Comparison of ENCODE assay signal across 1 cellular context in genomic region chr2:226098861-226099466, GRCh38.
TF ChIP-seq lines count a peak whose summit lies in the region.

No MANE protein-coding gene starts in this region.

TF ChIP-seq in HepG2, 621 proteins besides CTCF, POLR2A, EP300 and RAD21 (continued from another document):
- TF ChIP-seq REST (IDR thresholded peaks at IDR 0.05; ENCODE audit: borderline replicate concordance in 1 of 2, low read depth in 1 of 2, low read length in 2 of 2) = no peak
- TF ChIP-seq FOXA1 (IDR thresholded peaks at IDR 0.05) = no peak
- TF ChIP-seq FOXA1 (CRISPR knock-in tag; IDR thresholded peaks at IDR 0.05) = no peak
- TF ChIP-seq TBL1XR1 (IDR thresholded peaks at IDR 0.05; ENCODE audit: borderline replicate concordance, low read length, partially characterized antibody) = no peak
- no peak for TF ChIP-seq KLF15 (CRISPR knock-in tag; IDR thresholded peaks at IDR 0.05; ENCODE audit: borderline replicate concordance)
- TF ChIP-seq ZNF556 (CRISPR knock-in tag; IDR thresholded peaks at IDR 0.05; ENCODE audit: borderline replicate concordance) = no peak
- TF ChIP-seq TBP (CRISPR knock-in tag; IDR thresholded peaks at IDR 0.05) = no peak
- TF ChIP-seq ATF7 (IDR thresholded peaks at IDR 0.05) = no peak
- no peak for TF ChIP-seq ATF7 (CRISPR knock-in tag; IDR thresholded peaks at IDR 0.05)
- no peak for TF ChIP-seq MXI1 (IDR thresholded peaks at IDR 0.05; ENCODE audit: borderline replicate concordance, low read depth, low read length)
- no peak for TF ChIP-seq ZNF30 (CRISPR knock-in tag; IDR thresholded peaks at IDR 0.05)
- TF ChIP-seq ZNF615 (CRISPR knock-in tag; IDR thresholded peaks at IDR 0.05; ENCODE audit: borderline replicate concordance) = no peak
- no peak for TF ChIP-seq ATF3 (CRISPR knock-in tag; IDR thresholded peaks at IDR 0.05)
- peak; percentile 69; the same call in 1 of the 2 replicates for TF ChIP-seq THRA (CRISPR knock-in tag; IDR thresholded peaks at IDR 0.05; ENCODE audit: borderline replicate concordance)
- no peak for TF ChIP-seq ZSCAN20 (CRISPR knock-in tag; IDR thresholded peaks at IDR 0.05; ENCODE audit: borderline replicate concordance)
- TF ChIP-seq ZFP36L1 (CRISPR knock-in tag; IDR thresholded peaks at IDR 0.05) = no peak
- TF ChIP-seq ZNF12 (CRISPR knock-in tag; IDR thresholded peaks at IDR 0.05) = peak; percentile 97
- no peak for TF ChIP-seq ZSCAN29 (CRISPR knock-in tag; conservative IDR thresholded peaks at IDR 0.05)
